25 cellular contexts compared by ENCODE assay signal in genomic region chr20:59482581-59483187, GRCh38.
"Had no signal": no experiment of that assay in that cellular context is flagged by ENCODE, and none has a peak within 500 bp of the region (broad histone marks: within the 10 kb centered on the region; RNA-seq: fewer than 3 reads in every experiment).

No MANE protein-coding gene starts in this region.

- H3K36me3 Mint-ChIP-seq: activated CD4-positive, alpha-beta memory T cell treated with anti-CD3 and anti-CD28 coated beads for 36 hours; activated naive CD4-positive, alpha-beta T cell treated with anti-CD3 and anti-CD28 coated beads, Interleukin-2, amount 50 U/mL, for 72 hours; brain; T-cell had no signal

- H3K9me3 ChIP-seq: Peyer's patch, SJSA1 had no signal

- H3K4me3 Mint-ChIP-seq: activated CD4-positive, alpha-beta memory T cell treated with anti-CD3 and anti-CD28 coated beads for 36 hours; activated CD4-positive, alpha-beta T cell treated with anti-CD3 and anti-CD28 coated beads, Interleukin-2, amount 10 ng/mL, durations not matched to agents 7 days and 5 days; activated naive CD8-positive, alpha-beta T cell treated with anti-CD3 and anti-CD28 coated beads, Interleukin-2, amount 50 U/mL, for 24 hours; activated T-helper 17 cell treated with anti-CD3 and anti-CD28 coated beads, Interleukin-2, amount 50 U/mL, for 72 hours; brain; T-cell had no signal

- DNase-seq: activated CD4-positive, alpha-beta memory T cell treated with anti-CD3 and anti-CD28 coated beads for 36 hours; activated CD4-positive, alpha-beta T cell treated with anti-CD3 and anti-CD28 coated beads, Interleukin-2, amount 10 ng/mL, durations not matched to agents 7 days and 5 days; activated CD4-positive, CD25-positive, alpha-beta regulatory T cell; activated naive CD4-positive, alpha-beta T cell; activated naive CD8-positive, alpha-beta T cell treated with anti-CD3 and anti-CD28 coated beads, Interleukin-2, amount 50 U/mL, for 24 hours; activated T-cell treated with anti-CD3 and anti-CD28 coated beads for 4 hours; activated T-cell treated with anti-CD3 and anti-CD28 coated beads, Interleukin-2, amount 50 U/mL, for 48 hours; amniotic stem cell; NCI-H1092; NCI-H1417; NCI-H2029; NCI-H2107; NCI-H345; NCI-H510A treated with DMSO at 0.1 percent for 48 hours; Peyer's patch; SHP77; T-cell had no signal

- H3K4me1 ChIP-seq: Peyer's patch, SJSA1 had no signal

- H3K27me3 ChIP-seq: cardiac muscle cell, Peyer's patch had no signal

- H3K9me3 Mint-ChIP-seq: activated CD4-positive, alpha-beta memory T cell treated with anti-CD3 and anti-CD28 coated beads for 36 hours; activated CD4-positive, alpha-beta T cell treated with anti-CD3 and anti-CD28 coated beads, Interleukin-2, amount 10 ng/mL, durations not matched to agents 7 days and 5 days; activated naive CD4-positive, alpha-beta T cell treated with anti-CD3 and anti-CD28 coated beads, Interleukin-2, amount 50 U/mL, for 72 hours; activated naive CD8-positive, alpha-beta T cell treated with anti-CD3 and anti-CD28 coated beads, Interleukin-2, amount 50 U/mL, for 24 hours; activated T-helper 17 cell treated with anti-CD3 and anti-CD28 coated beads, Interleukin-2, amount 50 U/mL, for 72 hours; brain; T-cell had no signal

- H3K4me1 Mint-ChIP-seq: activated CD4-positive, alpha-beta T cell treated with anti-CD3 and anti-CD28 coated beads, Interleukin-2, amount 10 ng/mL, durations not matched to agents 7 days and 5 days; activated naive CD8-positive, alpha-beta T cell treated with anti-CD3 and anti-CD28 coated beads, Interleukin-2, amount 50 U/mL, for 24 hours; activated T-helper 17 cell treated with anti-CD3 and anti-CD28 coated beads, Interleukin-2, amount 50 U/mL, for 72 hours had no signal

- H3K36me3 ChIP-seq: cardiac muscle cell, Peyer's patch, SJSA1 had no signal

- H3K27ac ChIP-seq: cardiac muscle cell, KMS-11, Peyer's patch, RWPE1, SJSA1, VCaP had no signal

- H3K4me3 ChIP-seq: cardiac muscle cell, Peyer's patch, SJSA1 had no signal

- H3K27ac Mint-ChIP-seq: activated CD4-positive, alpha-beta memory T cell treated with anti-CD3 and anti-CD28 coated beads for 36 hours; activated CD4-positive, alpha-beta T cell treated with anti-CD3 and anti-CD28 coated beads, Interleukin-2, amount 10 ng/mL, durations not matched to agents 7 days and 5 days; activated naive CD8-positive, alpha-beta T cell treated with anti-CD3 and anti-CD28 coated beads, Interleukin-2, amount 50 U/mL, for 24 hours; activated T-helper 17 cell treated with anti-CD3 and anti-CD28 coated beads, Interleukin-2, amount 50 U/mL, for 72 hours; brain; T-cell had no signal

- ATAC-seq: activated naive CD4-positive, alpha-beta T cell treated with anti-CD3 and anti-CD28 coated beads, Interleukin-2, amount 50 U/mL, for 72 hours; activated naive CD8-positive, alpha-beta T cell treated with anti-CD3 and anti-CD28 coated beads, Interleukin-2, amount 50 U/mL, for 24 hours; activated T-helper 17 cell treated with anti-CD3 and anti-CD28 coated beads, Interleukin-2, amount 50 U/mL, for 72 hours; T-cell had no signal
